Comparison of ENCODE assay signal across 8 cellular contexts in genomic region chr10:43408331-43408709, GRCh38. TPM values are rescaled to one million over a fixed set of nuclear protein-coding genes. Genes with fewer than 3 reads are reported as not detected.
DNase-seq lines count a peak whose midpoint lies in the region; ATAC-seq lines count a peak whose summit lies in the region.

No MANE protein-coding gene starts in this region.

- H3K27me3 ChIP-seq in Karpas-422 (ENCODE audit: low read length), result no peaks in the 10 kb centered on the region
- no peaks in the 10 kb centered on the region for H3K27me3 ChIP-seq in ectodermal cell (ENCODE audit: control insufficient read depth, insufficient read depth, low read length, poor library complexity, severe bottlenecking)
- no peaks in the 10 kb centered on the region for H3K27me3 ChIP-seq in neuron (ENCODE audit: insufficient read depth, low read length)

- H3K27ac ChIP-seq in Karpas-422 (ENCODE audit: low read length), result peak overlapping the region; percentile 89
- peak overlapping the region; percentile 94 for H3K27ac ChIP-seq in ectodermal cell (ENCODE audit: insufficient read depth, low read depth, low read length, poor library complexity, severe bottlenecking)

- H3K4me1 ChIP-seq in Karpas-422 (ENCODE audit: low read length) (peaks cover 42% of the 10 kb centered on the region), ectodermal cell (ENCODE audit: control insufficient read depth, insufficient read depth, low read length) (peaks cover 7% of the 10 kb centered on the region), neuron (ENCODE audit: insufficient read depth, low read length) (peaks cover 7% of the 10 kb centered on the region)

- ATAC-seq in GM19025 (IDR thresholded peaks at IDR 0.05; ENCODE audit: low read depth, unreplicated experiment) (peak; percentile 0), GM18520 (IDR thresholded peaks at IDR 0.05; ENCODE audit: unreplicated experiment) (no peak), HG02610 (IDR thresholded peaks at IDR 0.05; ENCODE audit: unreplicated experiment) (no peak), HG02623 (IDR thresholded peaks at IDR 0.05; ENCODE audit: unreplicated experiment) (no peak)

- H3K79me2 ChIP-seq in Karpas-422 (ENCODE audit: low read length), result peaks cover 59% of the 10 kb centered on the region

- H3K4me2 ChIP-seq in Karpas-422 (ENCODE audit: low read depth, low read length, poor library complexity, severe bottlenecking), result peak overlapping the region; percentile 92

- DNase-seq in Karpas-422, result no peak
- no peak for DNase-seq in T-helper 9 cell

- H3K9ac ChIP-seq in Karpas-422 (ENCODE audit: low read length), result peak overlapping the region; percentile 95

- H3K9me3 ChIP-seq in Karpas-422 (ENCODE audit: low read length) (no peaks in the 10 kb centered on the region), ectodermal cell (ENCODE audit: control insufficient read depth, low read length) (no peaks in the 10 kb centered on the region), neuron (ENCODE audit: low read length) (peaks cover 4% of the 10 kb centered on the region)

- H4K20me1 ChIP-seq in Karpas-422 (ENCODE audit: insufficient read depth, low read depth, low read length), result peaks cover 28% of the 10 kb centered on the region

- H2AFZ ChIP-seq in Karpas-422 (ENCODE audit: low read length) (no peak overlapping the region), neuron (ENCODE audit: low read depth, low read length) (peak overlapping the region; percentile 87)

- peaks cover 12% of the 10 kb centered on the region; the same call in 1 of the 2 replicates for H3K36me3 ChIP-seq in Karpas-422 (ENCODE audit: insufficient read depth, low read length)
- no peaks in the 10 kb centered on the region for H3K36me3 ChIP-seq in ectodermal cell (ENCODE audit: control insufficient read depth, insufficient read depth, low read length)
- H3K36me3 ChIP-seq in neuron (ENCODE audit: insufficient read depth, low read length), result peaks cover 4% of the 10 kb centered on the region

- H3K4me3 ChIP-seq in Karpas-422 (ENCODE audit: low read length) (peak overlapping the region; percentile 98), ectodermal cell (ENCODE audit: insufficient read depth, low read depth, low read length) (peak overlapping the region; percentile 65), neuron (ENCODE audit: low read length) (peak overlapping the region; percentile 96)

- H3K9me2 ChIP-seq in Karpas-422 (replicated peaks; ENCODE audit: insufficient read depth, low read length), result no peaks in the 10 kb centered on the region

- WGBS in ectodermal cell, 2 experiments, result 0% methylated on average over 31 of the region's 31 CpGs

RNA-seq across cellular contexts. Expression of gene HNRNPF, which starts 0.7 kb away (rescaled TPM):
- 160 and 269 TPM in 2 replicates for total RNA-seq in Karpas-422 (2014; rRNA removed; shearing (Covaris generic); ENCODE audit: low replicate concordance)
- 259 TPM for polyA plus RNA-seq in ectodermal cell (2013, experiment 1 of 4)
- polyA plus RNA-seq in ectodermal cell (2013, experiment 2 of 4), result 257 TPM
- 185 TPM for polyA plus RNA-seq in ectodermal cell (2013, experiment 3 of 4)
- polyA plus RNA-seq in ectodermal cell (2013, experiment 4 of 4), result 205 TPM

RNA-seq across cellular contexts. Expression of gene ZNF487, which starts 28.6 kb away (rescaled TPM):
- total RNA-seq in Karpas-422 (2014; rRNA removed; shearing (Covaris generic); ENCODE audit: low replicate concordance), result 11.5 and 11.8 TPM in 2 replicates
- polyA plus RNA-seq in ectodermal cell (2013, experiment 1 of 4), result 5.3 TPM
- polyA plus RNA-seq in ectodermal cell (2013, experiment 2 of 4), result 4.4 TPM
- polyA plus RNA-seq in ectodermal cell (2013, experiment 3 of 4), result 4.2 TPM
- 4.4 TPM for polyA plus RNA-seq in ectodermal cell (2013, experiment 4 of 4)

RNA-seq across cellular contexts. Expression of gene FXYD4, which starts 36.9 kb away (rescaled TPM):
- total RNA-seq in Karpas-422 (2014; rRNA removed; shearing (Covaris generic); ENCODE audit: low replicate concordance), result not detected in 2 replicates
- polyA plus RNA-seq in ectodermal cell (2013, experiment 1 of 4), result not detected
- polyA plus RNA-seq in ectodermal cell (2013, experiment 2 of 4), result not detected
- not detected for polyA plus RNA-seq in ectodermal cell (2013, experiment 3 of 4)
- polyA plus RNA-seq in ectodermal cell (2013, experiment 4 of 4), result not detected
